Comparison of ENCODE assay signal across 16 cellular contexts in the genomic region with DNA sequence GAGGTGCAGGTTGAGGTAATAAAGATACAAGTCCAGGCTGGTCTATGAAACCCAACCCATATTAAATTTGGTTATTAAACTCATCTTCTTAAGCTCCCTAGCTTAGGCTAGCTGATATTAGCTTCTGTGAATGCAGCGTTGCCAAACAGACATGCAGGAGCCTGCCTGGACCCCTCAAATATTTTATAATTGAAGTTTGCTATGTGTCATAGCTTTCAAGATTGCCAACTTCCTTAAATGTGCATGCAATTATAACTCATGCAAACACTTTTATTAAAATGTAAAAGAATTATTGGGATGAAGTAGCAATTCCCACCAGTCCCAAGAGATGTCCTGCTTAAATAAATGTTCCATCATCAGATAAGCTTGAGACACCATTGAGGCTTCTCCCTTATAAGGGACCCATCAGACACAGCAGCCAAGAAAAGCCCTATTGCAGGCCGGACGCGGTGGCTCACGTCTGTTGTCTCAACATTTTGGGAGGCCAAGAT. TPM values are rescaled to one million over a fixed set of nuclear protein-coding genes. Genes with fewer than 3 reads are reported as not detected.
DNase-seq lines count a peak whose midpoint lies in the region; ATAC-seq, FAIRE-seq and TF ChIP-seq lines count a peak whose summit lies in the region.
"Had no signal": no experiment of that assay in that cellular context is flagged by ENCODE, and none has a peak within 500 bp of the region (broad histone marks: within the 10 kb centered on the region; RNA-seq: fewer than 3 reads in every experiment).

No MANE protein-coding gene starts in this region.

- H3K27me3 ChIP-seq in right cardiac atrium (ENCODE audit: control insufficient read depth, insufficient read depth) (no peaks in the 10 kb centered on the region), H1 (replicated peaks in 1 of 4; ENCODE audit: control insufficient read depth in 3 of 4, extremely low read depth in 1 of 4, insufficient read depth in 3 of 4, low read length in 3 of 4) (no peaks in the 10 kb centered on the region; a peak in 1 of 7 replicates), muscle layer of duodenum (ENCODE audit: low read depth, low read length) (no peaks in the 10 kb centered on the region)
- H3K27me3 ChIP-seq: cardiac muscle cell had no signal

- no peak for FAIRE-seq in H1 (lab: Jason Lieb, UNC)
- FAIRE-seq: GM12878 had no signal

- H3K18ac ChIP-seq in H1 (ENCODE audit: extremely low read depth, low read length), result no peak overlapping the region

- H3K9me3 ChIP-seq in right cardiac atrium (ENCODE audit: control insufficient read depth, low read length) (no peaks in the 10 kb centered on the region), H1 (ENCODE audit: insufficient read depth in 2 of 2, low read depth in 1 of 2, low read length in 1 of 2) (no peaks in the 10 kb centered on the region), muscle layer of duodenum (ENCODE audit: control insufficient read depth in 1 of 2, low read length in 2 of 2) (no peaks in the 10 kb centered on the region)

- TF ChIP-seq EP300 in H1 (IDR thresholded peaks at IDR 0.05; ENCODE audit: borderline replicate concordance in 1 of 2, low read depth in 2 of 2, low read length in 2 of 2), result no peak

- peak overlapping the region; percentile 44 for H2BK12ac ChIP-seq in H1 (ENCODE audit: low read depth, low read length)

- CTCF ChIA-PET in H1 (lab: Charles Lee; ENCODE audit: partially characterized antibody), result interaction anchor here (0.9 to 1.7 kb wide), 2 partner anchors 58 to 163 kb away, joined by 3 to 5 read pairs; no protein-coding TSS in a partner anchor

- ATAC-seq in Right ventricle myocardium superior (ENCODE audit: poor library complexity) (no peak), right cardiac atrium (no peak)
- ATAC-seq: GM12878, GM23338 had no signal

- no peak overlapping the region for H2BK15ac ChIP-seq in H1 (ENCODE audit: low read length)

- H3K56ac ChIP-seq in H1 (replicated peaks; ENCODE audit: insufficient read length, low read depth, low read length), result no peak overlapping the region

- H3K23me2 ChIP-seq in H1 (ENCODE audit: low read depth, low read length), result no peaks in the 10 kb centered on the region

- WGBS in right cardiac atrium, result 29% methylated on average over 5 of the region's 5 CpGs
- WGBS in H1 (ENCODE audit: extremely low coverage in 1 of 2, insufficient coverage in 1 of 2, insufficient read length in 1 of 2, insufficient replicate concordance in 2 of 2, low coverage in 1 of 2, low lambda C conversion rate in 2 of 2, missing lambda C conversion rate in 1 of 2), 2 experiments, result 95% methylated on average over 5 of the region's 5 CpGs; no CpG with 5 or more reads in 1 of the 2 experiments

- peaks cover 15% of the 10 kb centered on the region for H3K4me1 ChIP-seq in right cardiac atrium (ENCODE audit: control insufficient read depth, insufficient read depth, low read length)
- peaks cover 2 to 14% (median 3%) of the 10 kb centered on the region in 4 experiments; a peak in 5 of 7 replicates for H3K4me1 ChIP-seq in H1 (replicated peaks in 1 of 4; ENCODE audit: control insufficient read depth in 3 of 4, insufficient read depth in 4 of 4, low read length in 3 of 4)
- H3K4me1 ChIP-seq in muscle layer of duodenum (ENCODE audit: control insufficient read depth in 1 of 2, insufficient read depth in 2 of 2, low read length in 2 of 2), result peaks cover 15 to 41% of the 10 kb centered on the region in 2 donors

- H3K9ac ChIP-seq in H1 (replicated peaks in 1 of 4; ENCODE audit: extremely low read depth in 1 of 4, low read depth in 3 of 4, low read length in 3 of 4), result no peak overlapping the region

- DNase-seq in Right ventricle myocardium superior (peak; percentile 41), right cardiac atrium (no peak), H1 (ENCODE audit: low read depth in 1 of 2, low spot score in 2 of 2) (no peak), C1 segment of cervical spinal cord (lab: John Stamatoyannopoulos, UW) (no peak), amygdala (lab: John Stamatoyannopoulos, UW) (no peak), GM20000 (ENCODE audit: low spot score) (no peak), SIG-M5 treated with dmso at 0.1 percent for 504 hours (lab: John Stamatoyannopoulos, UW; ENCODE audit: unreplicated experiment) (no peak)
- DNase-seq: activated CD4-positive, alpha-beta memory T cell treated with anti-CD3 and anti-CD28 coated beads, Interleukin-2, amount 10 ng/mL, durations not matched to agents 7 days and 5 days; activated gamma-delta T cell treated with Interleukin-2 at 50 U/mL for 16 hours; DMS153; T1000 had no signal

- H3K14ac ChIP-seq in H1 (ENCODE audit: insufficient read length), result no peak overlapping the region

- H3K4ac ChIP-seq in H1 (replicated peaks; ENCODE audit: insufficient read length, low read depth, low read length), result no peak overlapping the region

- TF ChIP-seq RAD21 in H1 (IDR thresholded peaks at IDR 0.05 in 1 of 2, conservative IDR thresholded peaks at IDR 0.05 in 1 of 2; ENCODE audit: low read depth in 2 of 2, low read length in 2 of 2), result no peak

- H4K5ac ChIP-seq in H1 (ENCODE audit: insufficient read length, low read depth, low read length), result no peak overlapping the region

- H3K23ac ChIP-seq in H1 (ENCODE audit: insufficient read length), result no peak overlapping the region

- H2BK5ac ChIP-seq in H1 (ENCODE audit: low read depth, low read length), result no peak overlapping the region

- no peaks in the 10 kb centered on the region for H3K36me3 ChIP-seq in H1 (ENCODE audit: control insufficient read depth in 2 of 4, insufficient read depth in 4 of 4, low read length in 3 of 4)
- H3K36me3 ChIP-seq in muscle layer of duodenum (ENCODE audit: control insufficient read depth in 1 of 2, insufficient read depth in 2 of 2, low read length in 2 of 2), result peaks cover 0 to 16% of the 10 kb centered on the region in 2 donors

- H3K79me1 ChIP-seq in H1 (ENCODE audit: low read depth, low read length), result no peaks in the 10 kb centered on the region

- no peak overlapping the region for H2BK120ac ChIP-seq in H1 (replicated peaks; ENCODE audit: low read depth, low read length)

- no peak overlapping the region for H2AFZ ChIP-seq in H1 (ENCODE audit: low read length)
- H2AFZ ChIP-seq: GM23338 had no signal

- no peaks in the 10 kb centered on the region for H4K20me1 ChIP-seq in H1 (replicated peaks in 1 of 2; ENCODE audit: control insufficient read depth in 1 of 2, insufficient read depth in 2 of 2, low read length in 2 of 2)

- no peak overlapping the region for H2AK5ac ChIP-seq in H1 (ENCODE audit: low read depth, low read length)

- H4K8ac ChIP-seq in H1 (ENCODE audit: extremely low read depth, insufficient read depth, low read length), result no peak overlapping the region

- H2BK20ac ChIP-seq in H1 (ENCODE audit: low read length), result peak overlapping the region; percentile 75; the same call in 1 of the 2 replicates

- H3K4me2 ChIP-seq in H1 (ENCODE audit: insufficient read depth in 1 of 2, low read depth in 2 of 2, low read length in 2 of 2), result no peak overlapping the region
- H3K4me2 ChIP-seq: GM23338 had no signal

- intact Hi-C loops in Right ventricle myocardium superior (cut with DNase I), result no loop called here
- intact Hi-C loops in right cardiac atrium (cut with DNase I), result loop anchor here in 1 of 4 donors (10.0 kb wide), 1 partner anchor 49 kb away; the partner anchor contains the start of gene MBNL2

- POLR2A ChIA-PET in H1 (lab: Charles Lee; ENCODE audit: partially characterized antibody), result no interaction called here

- TF ChIP-seq CTCF in H1 (IDR thresholded peaks at IDR 0.05; ENCODE audit: control extremely low read depth in 1 of 3, insufficient read depth in 1 of 3, low read depth in 1 of 3, low read length in 3 of 3) (no peak), GM20000 (IDR thresholded peaks at IDR 0.05; ENCODE audit: extremely low read depth, missing control alignments) (no peak)

- no peak for TF ChIP-seq POLR2A in H1 (IDR thresholded peaks at IDR 0.05; ENCODE audit: control extremely low read depth in 1 of 2, low read depth in 2 of 2, low read length in 2 of 2)

- no peak overlapping the region for H3K27ac ChIP-seq in right cardiac atrium (ENCODE audit: low read length)
- no peak overlapping the region for H3K27ac ChIP-seq in H1 (ENCODE audit: low read depth, low read length)
- peak overlapping the region; percentile 1 for H3K27ac ChIP-seq in muscle layer of duodenum (ENCODE audit: low read length)
- H3K27ac ChIP-seq: cardiac muscle cell, HL-60 had no signal

- no peak overlapping the region for H4K91ac ChIP-seq in H1 (replicated peaks; ENCODE audit: insufficient read length, low read length)

- H3K79me2 ChIP-seq in H1 (ENCODE audit: control insufficient read depth in 1 of 2, insufficient read depth in 2 of 2, low read length in 2 of 2), result no peaks in the 10 kb centered on the region

- no peak overlapping the region for H3K4me3 ChIP-seq in right cardiac atrium (ENCODE audit: low read length)
- no peak overlapping the region for H3K4me3 ChIP-seq in H1 (ENCODE audit: extremely low read depth in 1 of 4, insufficient read depth in 2 of 4, low read depth in 3 of 4, low read length in 4 of 4)
- H3K4me3 ChIP-seq in muscle layer of duodenum (ENCODE audit: low read depth in 1 of 2, low read length in 2 of 2), result no peak overlapping the region
- H3K4me3 ChIP-seq: cardiac muscle cell, GM12878, GM23338 had no signal

TF ChIP-seq in H1, 55 proteins besides CTCF, POLR2A, EP300 and RAD21 (continues in another document):
- TF ChIP-seq SIN3A (conservative IDR thresholded peaks at IDR 0.05 in 1 of 2, IDR thresholded peaks at IDR 0.05 in 1 of 2; ENCODE audit: low read depth in 1 of 2, low read length in 2 of 2), result no peak
- TF ChIP-seq BRCA1 (IDR thresholded peaks at IDR 0.05; ENCODE audit: low read depth, low read length), result no peak
- no peak for TF ChIP-seq YY1 (IDR thresholded peaks at IDR 0.05; ENCODE audit: low read depth, low read length)
- TF ChIP-seq KDM1A (IDR thresholded peaks at IDR 0.05; ENCODE audit: borderline replicate concordance, low read length), result no peak
- TF ChIP-seq RFX5 (IDR thresholded peaks at IDR 0.05; ENCODE audit: borderline replicate concordance, low read depth, low read length), result no peak

RNA-seq across cellular contexts. Expression of gene MBNL2, which starts 51.3 kb away (rescaled TPM):
- total RNA-seq in Right ventricle myocardium superior (69.3 TPM), right cardiac atrium (10 to 100 TPM; 71.8 to 89.6 (median 76.2) TPM)
- polyA plus RNA-seq in right cardiac atrium (23.2 TPM), H1 (2011; rRNA removed) (0.67 and 1.0 TPM in 2 replicates)
- 2.6 and 3.2 TPM in 2 replicates for total RNA-seq in H1 (2021; fragmentation: NEBNext Ultra II Directional; extraction: Animal tissue kit (Norgen Biotek cat#: 25700))
- polyA plus RNA-seq in H1 (2011; cell fraction: cytosol; rRNA removed), result 1.4 TPM
- polyA plus RNA-seq in H1 (2011; cell fraction: nucleus; rRNA removed), result 3.2 TPM
- polyA plus RNA-seq in H1 (2012, experiment 1 of 2), result 1.0 to 2.2 TPM (median 1.4 TPM) in 4 replicates
- polyA plus RNA-seq in H1 (2012, experiment 2 of 2), result 0.76 TPM
- 2.4 TPM for polyA plus RNA-seq in H1 (2013, experiment 1 of 2)
- 2.2 TPM for polyA plus RNA-seq in H1 (2013, experiment 2 of 2)
- polyA minus RNA-seq in H1 (2011; rRNA and poly(A)+ RNA removed), result 7.9 and 10.9 TPM in 2 replicates
- 1.9 TPM for polyA minus RNA-seq in H1 (2011; cell fraction: cytosol; rRNA and poly(A)+ RNA removed)
- polyA minus RNA-seq in H1 (2011; cell fraction: nucleus; rRNA and poly(A)+ RNA removed), result 4.6 TPM

Comparison
In these comparisons a context has a peak if more than half of its experiments do, and no peak if none do; other contexts are left out.
1. RNA of gene MBNL2, which starts 51.3 kb away (total RNA-seq): 71.8 to 89.6 TPM in right cardiac atrium and 69.3 TPM in Right ventricle myocardium superior (single experiment); 2.6 to 3.2 TPM in H1; every median in the first group is over 10 times any median in the second.